Comparison of ENCODE assay signal across 26 cellular contexts in genomic region chr1:168933143-168933840, GRCh38.
"Had no signal": no experiment of that assay in that cellular context is flagged by ENCODE, and none has a peak within 500 bp of the region (broad histone marks: within the 10 kb centered on the region; RNA-seq: fewer than 3 reads in every experiment).

No MANE protein-coding gene starts in this region.

- H3K9me3 ChIP-seq: neutrophil, pancreas, psoas muscle, right lobe of liver, sigmoid colon, stomach, thoracic aorta, thyroid gland, upper lobe of left lung, vagina had no signal

- H3K27me3 ChIP-seq: neutrophil, pancreas, right lobe of liver, sigmoid colon, stomach, thyroid gland, tibial nerve, upper lobe of left lung, vagina had no signal

- H3K4me3 Mint-ChIP-seq: natural killer cell; nephron progenitor cell; neural crest cell; stimulated activated effector memory CD8-positive, alpha-beta T cell treated with anti-CD3 and anti-CD28 coated beads, Interleukin-12 subunit alpha, Interleukin-12 subunit beta, amount 100 ng/mL, for 72 hours; stimulated activated naive B cell treated with anti-CD40 and anti-IgM and Interleukin-4, amounts not matched to agents 10 μg/mL and 1 μg/mL and 100 μg/mL, for 72 hours; stimulated activated naive CD8-positive, alpha-beta T cell treated with anti-CD3 and anti-CD28 coated beads, Interleukin-15, Interleukin-2, amounts not matched to agents 100 ng/mL and 50 ng/mL, for 24 hours had no signal

- H3K4me3 ChIP-seq: pancreas, psoas muscle, right lobe of liver, sigmoid colon, stomach, thoracic aorta, thyroid gland, tibial nerve, upper lobe of left lung, vagina had no signal

- H3K4me1 ChIP-seq: pancreas, psoas muscle, right lobe of liver, sigmoid colon, stomach, tibial nerve, upper lobe of left lung, vagina had no signal

- DNase-seq: natural killer cell; nephron progenitor cell; nucleus accumbens; pancreas; psoas muscle; right cardiac atrium; right lobe of liver; sigmoid colon; small intestine; stimulated activated CD4-positive, alpha-beta T cell treated with anti-CD3 and anti-CD28 coated beads, Interleukin-15, amount 100 ng/mL, for 24 hours; stimulated activated CD4-positive, alpha-beta T cell treated with anti-CD3 and anti-CD28 coated beads, Interleukin-2, amount 100 ng/mL, for 24 hours; stimulated activated CD4-positive, alpha-beta T cell treated with anti-CD3 and anti-CD28 coated beads, Interleukin-2, amount 100 ng/mL, for 48 hours; stimulated activated CD4-positive, alpha-beta T cell treated with anti-CD3 and anti-CD28 coated beads, Interleukin-4, amount 100 ng/mL, for 24 hours; stimulated activated naive B cell treated with anti-CD40 and anti-IgM and Interleukin-4, amounts not matched to agents 10 μg/mL and 1 μg/mL and 100 μg/mL, for 72 hours; stimulated activated naive CD4-positive, alpha-beta T cell treated with Interleukin-2 at 50 U/mL for 16 hours; stomach; thyroid gland; trophoblast cell; upper lobe of left lung had no signal

- H3K36me3 Mint-ChIP-seq: natural killer cell; stimulated activated effector memory CD8-positive, alpha-beta T cell treated with anti-CD3 and anti-CD28 coated beads, Interleukin-12 subunit alpha, Interleukin-12 subunit beta, amount 100 ng/mL, for 72 hours; stimulated activated naive B cell treated with anti-CD40 and anti-IgM and Interleukin-4, amounts not matched to agents 10 μg/mL and 1 μg/mL and 100 μg/mL, for 72 hours had no signal

- ATAC-seq: natural killer cell; pancreas; psoas muscle; right cardiac atrium; right lobe of liver; stimulated activated effector memory CD8-positive, alpha-beta T cell treated with anti-CD3 and anti-CD28 coated beads, Interleukin-12 subunit alpha, Interleukin-12 subunit beta, amount 100 ng/mL, for 72 hours; stimulated activated naive B cell treated with anti-CD40 and anti-IgM and Interleukin-4, amounts not matched to agents 10 μg/mL and 1 μg/mL and 100 μg/mL, for 72 hours had no signal

- H3K27ac Mint-ChIP-seq: natural killer cell; nephron progenitor cell; stimulated activated effector memory CD8-positive, alpha-beta T cell treated with anti-CD3 and anti-CD28 coated beads, Interleukin-12 subunit alpha, Interleukin-12 subunit beta, amount 100 ng/mL, for 72 hours; stimulated activated naive B cell treated with anti-CD40 and anti-IgM and Interleukin-4, amounts not matched to agents 10 μg/mL and 1 μg/mL and 100 μg/mL, for 72 hours; stimulated activated naive CD8-positive, alpha-beta T cell treated with anti-CD3 and anti-CD28 coated beads, Interleukin-15, Interleukin-2, amounts not matched to agents 100 ng/mL and 50 ng/mL, for 24 hours had no signal

- H3K36me3 ChIP-seq: neutrophil, pancreas, right lobe of liver, sigmoid colon, stomach, thoracic aorta, thyroid gland, tibial nerve, upper lobe of left lung, vagina had no signal

- H3K4me1 Mint-ChIP-seq: natural killer cell; nephron progenitor cell; neural crest cell; stimulated activated naive B cell treated with anti-CD40 and anti-IgM and Interleukin-4, amounts not matched to agents 10 μg/mL and 1 μg/mL and 100 μg/mL, for 72 hours had no signal

- H3K9me3 Mint-ChIP-seq: natural killer cell; neural crest cell; stimulated activated effector memory CD8-positive, alpha-beta T cell treated with anti-CD3 and anti-CD28 coated beads, Interleukin-12 subunit alpha, Interleukin-12 subunit beta, amount 100 ng/mL, for 72 hours; stimulated activated naive CD8-positive, alpha-beta T cell treated with anti-CD3 and anti-CD28 coated beads, Interleukin-15, Interleukin-2, amounts not matched to agents 100 ng/mL and 50 ng/mL, for 24 hours had no signal
